17 cellular contexts compared by ENCODE assay signal in the genomic region with DNA sequence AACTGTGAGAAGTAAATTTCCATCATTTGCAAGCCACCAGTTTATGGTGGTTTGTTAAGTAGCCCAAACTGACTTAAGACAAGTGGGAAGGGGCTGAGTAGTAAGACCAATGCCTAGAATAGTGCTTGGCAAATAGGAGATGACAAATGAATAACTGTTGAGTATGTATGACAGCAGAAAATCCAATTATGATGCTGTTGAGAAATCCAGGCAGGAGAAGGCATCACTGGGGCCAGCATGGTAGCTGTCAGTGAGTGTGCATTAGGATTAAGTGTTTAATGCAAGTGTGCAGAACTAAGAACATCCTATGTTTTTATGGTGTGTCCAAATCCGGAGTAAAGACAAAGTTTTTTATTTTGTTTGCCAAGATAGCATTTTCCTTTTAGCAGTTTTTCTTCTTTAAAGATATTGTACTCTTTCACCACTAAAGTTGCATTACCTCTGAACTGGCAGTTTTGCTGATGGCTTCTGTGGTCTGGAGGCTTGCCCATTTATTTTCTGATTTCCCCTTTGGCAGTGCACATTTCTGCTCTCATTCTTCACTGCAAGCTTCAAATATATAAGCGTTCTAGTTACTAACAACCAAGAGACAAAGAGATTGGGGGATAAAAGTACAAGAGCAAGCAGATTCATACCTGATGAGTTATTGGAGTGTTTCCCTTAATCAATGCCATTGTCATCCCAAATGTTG.
A peak's percentile ranks its signal among the peaks of the same experiment; 100 is the strongest.
DNase-seq lines count a peak whose midpoint lies in the region; ATAC-seq and TF ChIP-seq lines count a peak whose summit lies in the region.
"Had no signal": no experiment of that assay in that cellular context is flagged by ENCODE, and none has a peak within 500 bp of the region (broad histone marks: within the 10 kb centered on the region; RNA-seq: fewer than 3 reads in every experiment).

No MANE protein-coding gene starts in this region.

- no peak for ATAC-seq in gastroesophageal sphincter
- ATAC-seq in GM18505 (IDR thresholded peaks at IDR 0.05; ENCODE audit: unreplicated experiment), result no peak

- H3K9me3 ChIP-seq in gastroesophageal sphincter, result no peaks in the 10 kb centered on the region

- no peaks in the 10 kb centered on the region for H3K27me3 ChIP-seq in gastroesophageal sphincter
- H3K27me3 ChIP-seq: cardiac muscle cell, neural progenitor cell had no signal

- H3K4me1 ChIP-seq in gastroesophageal sphincter, result no peaks in the 10 kb centered on the region
- H3K4me1 ChIP-seq: neural progenitor cell had no signal

- no peak overlapping the region for H3K27ac ChIP-seq in gastroesophageal sphincter
- H3K27ac ChIP-seq: cardiac muscle cell, neural progenitor cell had no signal

- no peak overlapping the region for H3K4me3 Mint-ChIP-seq in mesothelial cell of epicardium
- H3K4me3 Mint-ChIP-seq: activated CD4-positive, alpha-beta T cell treated with anti-CD3 and anti-CD28 coated beads, Interleukin-2, amount 10 ng/mL, durations not matched to agents 7 days and 5 days; CD8-positive, alpha-beta memory T cell; neural progenitor cell had no signal

- DNase-seq in GF-D8 (lab: John Stamatoyannopoulos, UW) (peak; percentile 84), NB4 (ENCODE audit: low read depth) (peak; percentile 20), amniotic epithelial cell (ENCODE audit: low read depth) (peak; percentile 69), mesothelial cell of epicardium (ENCODE audit: low spot score in 2 of 2, unreplicated experiment in 2 of 2) (no peak), NCI-H1417 (lab: John Stamatoyannopoulos, UW) (no peak), T-helper 9 cell (no peak)
- DNase-seq: activated CD4-positive, alpha-beta T cell treated with anti-CD3 and anti-CD28 coated beads, Interleukin-2, amount 10 ng/mL, durations not matched to agents 7 days and 5 days; CD8-positive, alpha-beta memory T cell; NCI-H1694; NK-92 treated with Interleukin-12 subunit alpha and Interleukin-12 subunit beta, amount 100 ng/mL, for 24 hours; small intestine had no signal

- TF ChIP-seq POLR2A in NB4 (IDR thresholded peaks at IDR 0.05; ENCODE audit: extremely low read depth, insufficient read length) (no peak), gastroesophageal sphincter (IDR thresholded peaks at IDR 0.05) (no peak), GM18505 (IDR thresholded peaks at IDR 0.05; ENCODE audit: borderline replicate concordance, extremely low read depth, insufficient read depth, insufficient read length) (no peak)

- TF ChIP-seq EP300 in gastroesophageal sphincter (IDR thresholded peaks at IDR 0.05), result no peak

- no peaks in the 10 kb centered on the region for H3K36me3 ChIP-seq in gastroesophageal sphincter
- H3K36me3 ChIP-seq: cardiac muscle cell, neural progenitor cell had no signal

- no peaks in the 10 kb centered on the region for H3K27me3 Mint-ChIP-seq in mesothelial cell of epicardium (ENCODE audit: low read depth)
- H3K27me3 Mint-ChIP-seq: activated CD4-positive, alpha-beta T cell treated with anti-CD3 and anti-CD28 coated beads, Interleukin-2, amount 10 ng/mL, durations not matched to agents 7 days and 5 days; CD8-positive, alpha-beta memory T cell had no signal

- H3K4me3 ChIP-seq in NB4 (ENCODE audit: low read depth, low read length) (no peak overlapping the region), gastroesophageal sphincter (no peak overlapping the region)
- H3K4me3 ChIP-seq: cardiac muscle cell, lung, neural progenitor cell had no signal

- H3K27ac Mint-ChIP-seq in mesothelial cell of epicardium, result peak overlapping the region; percentile 47
- H3K27ac Mint-ChIP-seq: activated CD4-positive, alpha-beta T cell treated with anti-CD3 and anti-CD28 coated beads, Interleukin-2, amount 10 ng/mL, durations not matched to agents 7 days and 5 days; activated T-helper 2 cell treated with anti-CD3 and anti-CD28 coated beads, Interferon-gamma antibody, Interleukin-2, Interleukin-4, amounts not matched to agents 10 μg/mL and 5 μg/mL and 100 μg/mL, durations not matched to agents 14 hours and 24 hours and 36 hours; CD8-positive, alpha-beta memory T cell; neural progenitor cell had no signal

- TF ChIP-seq CTCF in NB4 (IDR thresholded peaks at IDR 0.05; ENCODE audit: low read depth, low read length) (no peak), mesothelial cell of epicardium (IDR thresholded peaks at IDR 0.05; ENCODE audit: unreplicated experiment) (no peak), gastroesophageal sphincter (IDR thresholded peaks at IDR 0.05) (no peak)

- 60 to 68% methylated on average over 2 of the region's 2 CpGs for WGBS in gastroesophageal sphincter (ENCODE audit: low coverage in 1 of 2), 2 donors

- peaks cover 34% of the 10 kb centered on the region for H3K4me1 Mint-ChIP-seq in mesothelial cell of epicardium
- H3K4me1 Mint-ChIP-seq: activated CD4-positive, alpha-beta T cell treated with anti-CD3 and anti-CD28 coated beads, Interleukin-2, amount 10 ng/mL, durations not matched to agents 7 days and 5 days; neural progenitor cell had no signal

- H3K9me3 Mint-ChIP-seq in mesothelial cell of epicardium, result no peaks in the 10 kb centered on the region
- H3K9me3 Mint-ChIP-seq: activated CD4-positive, alpha-beta T cell treated with anti-CD3 and anti-CD28 coated beads, Interleukin-2, amount 10 ng/mL, durations not matched to agents 7 days and 5 days; activated T-helper 2 cell treated with anti-CD3 and anti-CD28 coated beads, Interferon-gamma antibody, Interleukin-2, Interleukin-4, amounts not matched to agents 10 μg/mL and 5 μg/mL and 100 μg/mL, durations not matched to agents 14 hours and 24 hours and 36 hours; CD8-positive, alpha-beta memory T cell; neural progenitor cell had no signal

- H3K36me3 Mint-ChIP-seq in mesothelial cell of epicardium, result no peaks in the 10 kb centered on the region
- H3K36me3 Mint-ChIP-seq: CD8-positive, alpha-beta memory T cell; neural progenitor cell had no signal

Comparison
In these comparisons a context has a peak if more than half of its experiments do, and no peak if none do; other contexts are left out.
1. DNase-seq: peak in GF-D8 (single experiment), NB4 (single experiment) and amniotic epithelial cell (single experiment); none in mesothelial cell of epicardium (0 of 2), NCI-H1417 (0 of 3) and T-helper 9 cell (single experiment).